Comparison of ENCODE assay signal across 8 cellular contexts in genomic region chr3:184712248-184712559, GRCh38. TPM values are rescaled to one million over a fixed set of nuclear protein-coding genes. Genes with fewer than 3 reads are reported as not detected.
DNase-seq lines count a peak whose midpoint lies in the region; ATAC-seq and TF ChIP-seq lines count a peak whose summit lies in the region.

No MANE protein-coding gene starts in this region.

- H3K4me1 ChIP-seq in ascending aorta (peaks cover 3 to 11% of the 10 kb centered on the region in 2 donors), lung (ENCODE audit: control insufficient read depth in 2 of 2, insufficient read depth in 2 of 2, low read length in 2 of 2) (peaks cover 0 to 10% of the 10 kb centered on the region in 2 donors), uterus (peaks cover 0 to 11% of the 10 kb centered on the region in 2 donors)

- no peaks in the 10 kb centered on the region for H3K27me3 ChIP-seq in ascending aorta
- no peaks in the 10 kb centered on the region for H3K27me3 ChIP-seq in lung (ENCODE audit: control insufficient read depth, insufficient read depth)
- no peaks in the 10 kb centered on the region for H3K27me3 ChIP-seq in uterus

- H3K27ac ChIP-seq in ascending aorta (peak overlapping the region; percentile 92 to 96), lung (ENCODE audit: low read depth in 1 of 2, low read length in 1 of 2) (peak overlapping the region; percentile 35 to 96), uterus (peak overlapping the region; percentile 93 to 94)

- peak overlapping the region; percentile 92 for H3K4me3 Mint-ChIP-seq in activated T-cell treated with anti-CD3 and anti-CD28 coated beads, Interleukin-2, amount 50 U/mL, for 72 hours

- no peaks in the 10 kb centered on the region for H3K9me3 ChIP-seq in ascending aorta
- H3K9me3 ChIP-seq in lung (ENCODE audit: control insufficient read depth in 2 of 2, insufficient read depth in 1 of 2, low read length in 1 of 2) = no peaks in the 10 kb centered on the region
- no peaks in the 10 kb centered on the region for H3K9me3 ChIP-seq in uterus

- intact Hi-C loops in ascending aorta (cut with DNase I) (loop anchor here (1.0 to 5.0 kb wide), 4 partner anchors 65 to 345 kb away; partner anchors contain the start of gene EPHB3), uterus (cut with DNase I; ENCODE audit: low total_unique reads) (no loop called here)

- peak overlapping the region; percentile 48 for H3K27ac Mint-ChIP-seq in activated T-cell treated with anti-CD3 and anti-CD28 coated beads, Interleukin-2, amount 50 U/mL, for 72 hours

- no peaks in the 10 kb centered on the region for H3K9me3 Mint-ChIP-seq in activated T-cell treated with anti-CD3 and anti-CD28 coated beads, Interleukin-2, amount 50 U/mL, for 72 hours

- peak; percentile 41 to 48 for ATAC-seq in activated T-cell treated with anti-CD3 and anti-CD28 coated beads, Interleukin-2, amount 50 U/mL, for 72 hours (replicated peaks in 1 of 2)
- ATAC-seq in HG03196 (IDR thresholded peaks at IDR 0.05; ENCODE audit: unreplicated experiment) = peak; percentile 19
- no peak for ATAC-seq in lung (ENCODE audit: insufficient read depth, low FRiP score)
- no peak for ATAC-seq in GM19397 (IDR thresholded peaks at IDR 0.05; ENCODE audit: unreplicated experiment)

- H3K36me3 Mint-ChIP-seq in activated T-cell treated with anti-CD3 and anti-CD28 coated beads, Interleukin-2, amount 50 U/mL, for 72 hours (ENCODE audit: insufficient read depth in 2 of 2) = peaks cover 9 to 10% of the 10 kb centered on the region in 2 donors

- WGBS in lung, 2 donors = 0 to 1% methylated on average over 10 of the region's 10 CpGs

- H3K4me3 ChIP-seq in ascending aorta (peak overlapping the region; percentile 94 to 96), lung (peak overlapping the region; percentile 64), uterus (peak overlapping the region; percentile 69 to 94)

- H3K4me1 Mint-ChIP-seq in activated T-cell treated with anti-CD3 and anti-CD28 coated beads, Interleukin-2, amount 50 U/mL, for 72 hours (ENCODE audit: low read depth) = peaks cover 35% of the 10 kb centered on the region

- TF ChIP-seq CTCF in ascending aorta (IDR thresholded peaks at IDR 0.05) = no peak
- no peak for TF ChIP-seq CTCF in lung (IDR thresholded peaks at IDR 0.05; ENCODE audit: control extremely low read depth, extremely low read depth)
- TF ChIP-seq CTCF in uterus (IDR thresholded peaks at IDR 0.05) = no peak

- H3K36me3 ChIP-seq in ascending aorta (peaks cover 0 to 4% of the 10 kb centered on the region in 2 donors), lung (ENCODE audit: control insufficient read depth in 2 of 2, insufficient read depth in 2 of 2, low read length in 2 of 2) (peaks cover 0 to 2% of the 10 kb centered on the region in 2 donors), uterus (no peaks in the 10 kb centered on the region)

- DNase-seq in activated T-cell treated with anti-CD3 and anti-CD28 coated beads, Interleukin-2, amount 50 U/mL, for 72 hours = no peak
- DNase-seq in activated T-cell treated with anti-CD3 and anti-CD28 coated beads for 4 hours (no peak), ascending aorta (ENCODE audit: low spot score in 2 of 2) (no peak), lung (ENCODE audit: low spot score) (no peak), uterus (no peak)
- no peak for DNase-seq in activated CD4-positive, alpha-beta T cell treated with anti-CD3 and anti-CD28 coated beads, Interleukin-2, amount 50 U/mL, for 4 hours

- TF ChIP-seq POLR2A in uterus (IDR thresholded peaks at IDR 0.05) = no peak

- H3K27me3 Mint-ChIP-seq in activated T-cell treated with anti-CD3 and anti-CD28 coated beads, Interleukin-2, amount 50 U/mL, for 72 hours (ENCODE audit: low read depth) = peaks cover 6% of the 10 kb centered on the region

RNA-seq across cellular contexts. Expression of gene MAGEF1, which starts 0.3 kb away (rescaled TPM):
- total RNA-seq in activated T-cell treated with anti-CD3 and anti-CD28 coated beads, Interleukin-2, amount 50 U/mL, for 72 hours = 10 to 100 TPM; 27.9 to 28.1 TPM
- 5.2 TPM for total RNA-seq in ascending aorta
- total RNA-seq in lung = 10 to 100 TPM; 30.9 to 35.3 TPM
- 10 to 100 TPM; 30.1 to 36.1 TPM for polyA plus RNA-seq in lung
- total RNA-seq in uterus = 10 to 100 TPM; 33.9 to 55.4 (median 49.0) TPM

Comparison
In these comparisons a context has a peak if more than half of its experiments do, and no peak if none do; other contexts are left out.
1. ATAC-seq: peak in activated T-cell treated with anti-CD3 and anti-CD28 coated beads, Interleukin-2, amount 50 U/mL, for 72 hours (2 of 2) and HG03196 (single experiment); none in lung (single experiment) and GM19397 (single experiment).
2. Peak in every context shown above with its lines, with median percentiles within 50 percentile points of each other: H3K27ac ChIP-seq and H3K4me3 ChIP-seq.